In genomic region chr9:129351642-129352151, GRCh38 we compare ENCODE assay signal across 8 cellular contexts.
A peak's percentile ranks its signal among the peaks of the same experiment; 100 is the strongest.
DNase-seq lines count a peak whose midpoint lies in the region; ATAC-seq, FAIRE-seq and TF ChIP-seq lines count a peak whose summit lies in the region.

No MANE protein-coding gene starts in this region.

- H4K91ac ChIP-seq in trophoblast cell (ENCODE audit: low read depth, low read length), result peak overlapping the region; percentile 99

- H3K9ac ChIP-seq in ES-I3 (ENCODE audit: low read depth, low read length), result peak overlapping the region; percentile 65; the same call in 1 of the 2 replicates
- H3K9ac ChIP-seq in SK-N-MC (ENCODE audit: insufficient read length), result peak overlapping the region; percentile 58
- no peak overlapping the region for H3K9ac ChIP-seq in trophoblast cell (ENCODE audit: low read length)

- no peaks in the 10 kb centered on the region for H3K27me3 ChIP-seq in trophoblast cell (ENCODE audit: insufficient read depth, low read length)

- peak overlapping the region; percentile 92 for H2BK120ac ChIP-seq in trophoblast cell (ENCODE audit: insufficient read depth, low read length, poor library complexity)

- peak overlapping the region; percentile 90 for H4K12ac ChIP-seq in trophoblast cell (ENCODE audit: low read depth, low read length)

- H3K79me2 ChIP-seq in trophoblast cell (ENCODE audit: control insufficient read depth, insufficient read depth, low read length, poor library complexity), result peaks cover 7% of the 10 kb centered on the region

- peak overlapping the region; percentile 73 for H3K4me2 ChIP-seq in trophoblast cell (ENCODE audit: low read length)

- peak overlapping the region; percentile 93 for H2AFZ ChIP-seq in trophoblast cell (ENCODE audit: insufficient read depth, low read length, poor library complexity)

- H2AK5ac ChIP-seq in trophoblast cell (ENCODE audit: low read length), result no peak overlapping the region

- WGBS in trophoblast cell (ENCODE audit: extremely low coverage, insufficient coverage, insufficient read length), result no CpG with 5 or more reads among the region's 21 CpGs

- H3K4me1 ChIP-seq in ES-I3 (ENCODE audit: insufficient read depth, low read length), result peaks cover 10% of the 10 kb centered on the region; the same call in 1 of the 2 replicates
- H3K4me1 ChIP-seq in trophoblast cell (ENCODE audit: control insufficient read depth in 1 of 2, insufficient read depth in 2 of 2, low read length in 2 of 2), result peaks cover 11 to 13% of the 10 kb centered on the region in 2 experiments

- ATAC-seq in GM18873 (IDR thresholded peaks at IDR 0.05; ENCODE audit: low FRiP score, unreplicated experiment) (no peak), GM21619 (IDR thresholded peaks at IDR 0.05; ENCODE audit: unreplicated experiment) (no peak)

- H3K14ac ChIP-seq in trophoblast cell (ENCODE audit: low read length), result peak overlapping the region; percentile 95

- H3K18ac ChIP-seq in trophoblast cell (ENCODE audit: low read length), result peak overlapping the region; percentile 89

- no peaks in the 10 kb centered on the region for H3K36me3 ChIP-seq in ES-I3 (ENCODE audit: insufficient read depth, low read length)
- H3K36me3 ChIP-seq in SK-N-MC (ENCODE audit: insufficient read depth, low read length), result no peaks in the 10 kb centered on the region
- no peaks in the 10 kb centered on the region for H3K36me3 ChIP-seq in trophoblast cell (ENCODE audit: control insufficient read depth in 1 of 2, insufficient read depth in 2 of 2, low read length in 2 of 2)

- H3K9me3 ChIP-seq in ES-I3 (ENCODE audit: control insufficient read depth, insufficient read depth, low read length) (peaks cover 3% of the 10 kb centered on the region; the same call in 1 of the 2 replicates), SK-N-MC (ENCODE audit: low read depth, low read length) (no peaks in the 10 kb centered on the region), trophoblast cell (ENCODE audit: insufficient read depth, low read depth, low read length) (peaks cover 7% of the 10 kb centered on the region)

- FAIRE-seq in H54 (lab: Jason Lieb, UNC), result no peak

- TF ChIP-seq CTCF in fibroblast of the aortic adventitia (IDR thresholded peaks at IDR 0.05; ENCODE audit: insufficient read depth, low read length), result no peak

- H3K4ac ChIP-seq in trophoblast cell (ENCODE audit: low read depth, low read length), result peak overlapping the region; percentile 53

- no peak for TF ChIP-seq POLR2A in H54 (IDR thresholded peaks at IDR 0.05; ENCODE audit: low read depth, low read length)

- DNase-seq in SK-N-MC (ENCODE audit: low read depth, low spot score) (no peak), fibroblast of the aortic adventitia (ENCODE audit: low read depth) (no peak), trophoblast cell (no peak), H54 (ENCODE audit: insufficient read length, low spot score) (no peak), GOT3 (lab: John Stamatoyannopoulos, UW) (no peak)

- peak overlapping the region; percentile 93 for H2BK12ac ChIP-seq in trophoblast cell (ENCODE audit: low read length)

- H2BK5ac ChIP-seq in trophoblast cell (ENCODE audit: low read depth, low read length, poor library complexity), result peak overlapping the region; percentile 77

- peaks cover 22% of the 10 kb centered on the region for H3K79me1 ChIP-seq in trophoblast cell (ENCODE audit: low read length)

- H3K27ac ChIP-seq in SK-N-MC (peak overlapping the region; percentile 92), trophoblast cell (ENCODE audit: low read depth, low read length) (no peak overlapping the region)

- H3K4me3 ChIP-seq in SK-N-MC, result peak overlapping the region; percentile 76
- H3K4me3 ChIP-seq in fibroblast of the aortic adventitia (ENCODE audit: low read depth, low read length), result peak overlapping the region; percentile 54
- H3K4me3 ChIP-seq in trophoblast cell (ENCODE audit: low read depth, low read length), result peak overlapping the region; percentile 59

- H3K23ac ChIP-seq in trophoblast cell (ENCODE audit: low read length), result no peak overlapping the region

- H4K8ac ChIP-seq in trophoblast cell (ENCODE audit: low read depth, low read length), result peak overlapping the region; percentile 93
